Comparison of ENCODE assay signal across 8 cellular contexts in genomic region chr12:98515368-98516183, GRCh38. TPM values are rescaled to one million over a fixed set of nuclear protein-coding genes. Genes with fewer than 3 reads are reported as not detected.
DNase-seq lines count a peak whose midpoint lies in the region; ATAC-seq and TF ChIP-seq lines count a peak whose summit lies in the region.

Gene TMPO (plus strand): TSS chr12:98515590. CDS start chr12:98515868, 278 bp downstream.

- H3K56ac ChIP-seq in H9 (ENCODE audit: insufficient read length, low read depth, low read length): peak within 1 kb of the TSS; percentile 79

- H3K36me3 ChIP-seq in ES-I3 (ENCODE audit: insufficient read depth, low read length) (no peaks in the 10 kb centered on the region), fibroblast of lung (ENCODE audit: control insufficient read depth, insufficient read depth, low read length) (no peaks in the 10 kb centered on the region)

- H3K4ac ChIP-seq in H9 (ENCODE audit: low read depth, low read length): peak within 1 kb of the TSS; percentile 95

- no peaks in the 10 kb centered on the region for H4K20me1 ChIP-seq in H9 (ENCODE audit: control insufficient read depth, insufficient read depth, insufficient read length)
- H4K20me1 ChIP-seq in fibroblast of lung (ENCODE audit: control insufficient read depth, extremely low read depth, insufficient read depth, low read length): no peaks in the 10 kb centered on the region

- H3K27me3 ChIP-seq in H9 (ENCODE audit: insufficient read depth, low read length) (no peaks in the 10 kb centered on the region), fibroblast of lung (ENCODE audit: control insufficient read depth, insufficient read depth, low read length) (no peaks in the 10 kb centered on the region)

- H2BK15ac ChIP-seq in H9 (ENCODE audit: low read depth, low read length): no peak within 1 kb of the TSS; the same call in 1 of the 2 replicates

- peak within 1 kb of the TSS; percentile 98 for H2BK120ac ChIP-seq in H9 (ENCODE audit: low read depth, low read length, poor library complexity, severe bottlenecking)

- H2BK5ac ChIP-seq in H9 (ENCODE audit: insufficient read length, low read length): peak within 1 kb of the TSS; percentile 96

- H3T11ph ChIP-seq in H9 (ENCODE audit: low read length): peak within 1 kb of the TSS; percentile 89

- H3K4me3 Mint-ChIP-seq in H9 (peak within 1 kb of the TSS; percentile 95 to 98), natural killer cell (peak within 1 kb of the TSS; percentile 99)
- peak within 1 kb of the TSS; percentile 96 for H3K4me3 Mint-ChIP-seq in activated T-helper 2 cell treated with anti-CD3 and anti-CD28 coated beads, Interferon-gamma antibody, Interleukin-2, Interleukin-4, amounts not matched to agents 10 μg/mL and 5 μg/mL and 100 μg/mL, durations not matched to agents 14 hours and 24 hours and 36 hours (ENCODE audit: low read depth)

- peaks cover 12 to 23% (median 15%) of the 10 kb centered on the region in 3 experiments for H3K36me3 Mint-ChIP-seq in H9 (ENCODE audit: insufficient read depth in 1 of 3, low read depth in 3 of 3)
- H3K36me3 Mint-ChIP-seq in activated T-helper 2 cell treated with anti-CD3 and anti-CD28 coated beads, Interferon-gamma antibody, Interleukin-2, Interleukin-4, amounts not matched to agents 10 μg/mL and 5 μg/mL and 100 μg/mL, durations not matched to agents 14 hours and 24 hours and 36 hours (ENCODE audit: low read depth): peaks cover 49% of the 10 kb centered on the region
- no peaks in the 10 kb centered on the region for H3K36me3 Mint-ChIP-seq in natural killer cell

- H3K9me3 ChIP-seq in ES-I3 (ENCODE audit: control insufficient read depth, insufficient read depth, low read length): no peaks in the 10 kb centered on the region
- no peaks in the 10 kb centered on the region for H3K9me3 ChIP-seq in H9 (ENCODE audit: control insufficient read depth, low read depth, low read length)
- H3K9me3 ChIP-seq in fibroblast of lung (ENCODE audit: control insufficient read depth, insufficient read depth, low read depth, low read length): no peaks in the 10 kb centered on the region

- intact Hi-C loops in activated T-helper 2 cell treated with anti-CD3 and anti-CD28 coated beads, Interferon-gamma antibody, Interleukin-2, Interleukin-4, amounts not matched to agents 10 μg/mL and 5 μg/mL and 100 μg/mL, durations not matched to agents 14 hours and 24 hours and 36 hours (cut with micrococcal nuclease): loop anchor here (1.0 to 10.0 kb wide), 6 partner anchors 12 to 1611 kb away; partner anchors contain the start of genes APAF1, IKBIP, NEDD1 and SLC25A3
- intact Hi-C loops in natural killer cell (cut with micrococcal nuclease): loop anchor here (1.0 to 5.0 kb wide), 4 partner anchors 12 to 132 kb away; partner anchors contain the start of genes APAF1 and SLC25A3

- peak within 1 kb of the TSS; percentile 77 for H4K8ac ChIP-seq in H9 (replicated peaks; ENCODE audit: insufficient read length, low read depth, low read length)

- H3K27me3 Mint-ChIP-seq in H9 (ENCODE audit: low read depth) (no peaks in the 10 kb centered on the region), natural killer cell (ENCODE audit: low read depth in 2 of 2) (no peaks in the 10 kb centered on the region)
- H3K27me3 Mint-ChIP-seq in activated T-helper 2 cell treated with anti-CD3 and anti-CD28 coated beads, Interferon-gamma antibody, Interleukin-2, Interleukin-4, amounts not matched to agents 10 μg/mL and 5 μg/mL and 100 μg/mL, durations not matched to agents 14 hours and 24 hours and 36 hours (ENCODE audit: low read depth): no peaks in the 10 kb centered on the region

- H3K9ac ChIP-seq in ES-I3 (ENCODE audit: low read depth, low read length) (peak within 1 kb of the TSS; percentile 97), H9 (ENCODE audit: extremely low read depth, insufficient read length, low read length) (peak within 1 kb of the TSS; percentile 100), fibroblast of lung (ENCODE audit: insufficient read depth, low read length) (peak within 1 kb of the TSS; percentile 89)

- DNase-seq in H9 (peak; percentile 96), M059J (ENCODE audit: low read depth) (peak; percentile 90), fibroblast of lung (ENCODE audit: low read depth in 2 of 2) (peak; percentile 89), natural killer cell (peak; percentile 96)
- DNase-seq in activated T-helper 2 cell treated with anti-CD3 and anti-CD28 coated beads, Interferon-gamma antibody, Interleukin-2, Interleukin-4, amounts not matched to agents 10 μg/mL and 5 μg/mL and 100 μg/mL, durations not matched to agents 14 hours and 24 hours and 36 hours (ENCODE audit: low spot score): peak; percentile 95
- peak; percentile 86 to 96 (median 94) for DNase-seq in stimulated activated naive CD4-positive, alpha-beta T cell (lab: John Stamatoyannopoulos, UW)

- peak; percentile 93 for TF ChIP-seq POLR2A in Raji (IDR thresholded peaks at IDR 0.05; ENCODE audit: insufficient read depth, low read depth, low read length)

- WGBS in H9 (ENCODE audit: extremely low coverage, insufficient read length, low lambda C conversion rate): no CpG with 5 or more reads among the region's 93 CpGs

- TF ChIP-seq CTCF in H9 (conservative IDR thresholded peaks at IDR 0.05) (no peak), fibroblast of lung (conservative IDR thresholded peaks at IDR 0.05 in 1 of 2, IDR thresholded peaks at IDR 0.05 in 1 of 2; ENCODE audit: low read depth in 1 of 2, low read length in 2 of 2) (no peak), natural killer cell (IDR thresholded peaks at IDR 0.05) (no peak)

- H3K27ac ChIP-seq in H9 (ENCODE audit: insufficient read length, low read depth, low read length): peak within 1 kb of the TSS; percentile 99
- H3K27ac ChIP-seq in fibroblast of lung (ENCODE audit: insufficient read depth, low read length): peak within 1 kb of the TSS; percentile 94

- peak within 1 kb of the TSS; percentile 65 for H2BK12ac ChIP-seq in H9 (ENCODE audit: insufficient read length, low read depth, low read length)

- H3K23me2 ChIP-seq in H9 (ENCODE audit: insufficient read length, low read depth, low read length, poor library complexity, severe bottlenecking): peaks cover 7% of the 10 kb centered on the region

- H3K14ac ChIP-seq in H9 (ENCODE audit: insufficient read depth, low read length): peak within 1 kb of the TSS; percentile 99

- H3K4me2 ChIP-seq in H9 (ENCODE audit: insufficient read depth, insufficient read length, low read length) (peak within 1 kb of the TSS; percentile 83), fibroblast of lung (ENCODE audit: extremely low read depth, insufficient read depth, low read length) (peak within 1 kb of the TSS; percentile 83)

- peaks cover 34% of the 10 kb centered on the region; the same call in 1 of the 2 replicates for H3K79me2 ChIP-seq in H9 (ENCODE audit: insufficient read depth, low read length)
- H3K79me2 ChIP-seq in fibroblast of lung (ENCODE audit: control insufficient read depth, insufficient read depth, low read length): peaks cover 65% of the 10 kb centered on the region

- H2AK5ac ChIP-seq in H9 (ENCODE audit: insufficient read length, low read length): no peak within 1 kb of the TSS

- H3K27ac Mint-ChIP-seq in H9 (peak within 1 kb of the TSS; percentile 99 to 100 (median 99)), natural killer cell (peak within 1 kb of the TSS; percentile 94 to 97)
- peak within 1 kb of the TSS; percentile 98 for H3K27ac Mint-ChIP-seq in activated T-helper 2 cell treated with anti-CD3 and anti-CD28 coated beads, Interferon-gamma antibody, Interleukin-2, Interleukin-4, amounts not matched to agents 10 μg/mL and 5 μg/mL and 100 μg/mL, durations not matched to agents 14 hours and 24 hours and 36 hours

- H4K91ac ChIP-seq in H9 (ENCODE audit: insufficient read length, low read depth, low read length): peak within 1 kb of the TSS; percentile 92

- H3K18ac ChIP-seq in H9 (ENCODE audit: insufficient read length, low read depth, low read length): peak within 1 kb of the TSS; percentile 97

- H3K4me1 ChIP-seq in ES-I3 (ENCODE audit: insufficient read depth, low read length): peaks cover 14% of the 10 kb centered on the region
- peaks cover 5% of the 10 kb centered on the region; the same call in 1 of the 2 replicates for H3K4me1 ChIP-seq in H9 (ENCODE audit: insufficient read depth, low read length)
- peaks cover 3% of the 10 kb centered on the region for H3K4me1 ChIP-seq in fibroblast of lung (ENCODE audit: control insufficient read depth, extremely low read depth, insufficient read depth, low read length)

- no peak within 1 kb of the TSS for H2BK20ac ChIP-seq in H9 (ENCODE audit: low read depth, low read length, poor library complexity, severe bottlenecking)

- ATAC-seq in natural killer cell: peak; percentile 80 to 92 (median 85)

- H3K23ac ChIP-seq in H9 (ENCODE audit: insufficient read length, low read depth, low read length): no peak within 1 kb of the TSS

- H3K4me1 Mint-ChIP-seq in H9 (peaks cover 19 to 35% of the 10 kb centered on the region in 2 experiments), natural killer cell (peaks cover 30 to 33% of the 10 kb centered on the region in 2 donors)
- peaks cover 22% of the 10 kb centered on the region for H3K4me1 Mint-ChIP-seq in activated T-helper 2 cell treated with anti-CD3 and anti-CD28 coated beads, Interferon-gamma antibody, Interleukin-2, Interleukin-4, amounts not matched to agents 10 μg/mL and 5 μg/mL and 100 μg/mL, durations not matched to agents 14 hours and 24 hours and 36 hours (ENCODE audit: low read depth)

- H4K5ac ChIP-seq in H9 (ENCODE audit: insufficient read length, low read depth, low read length): peak within 1 kb of the TSS; percentile 93

- H3K9me3 Mint-ChIP-seq in H9: peaks cover 3 to 4% of the 10 kb centered on the region in 2 experiments; a peak in 1 of 5 replicates
- no peaks in the 10 kb centered on the region for H3K9me3 Mint-ChIP-seq in activated T-helper 2 cell treated with anti-CD3 and anti-CD28 coated beads, Interferon-gamma antibody, Interleukin-2, Interleukin-4, amounts not matched to agents 10 μg/mL and 5 μg/mL and 100 μg/mL, durations not matched to agents 14 hours and 24 hours and 36 hours
- no peaks in the 10 kb centered on the region for H3K9me3 Mint-ChIP-seq in natural killer cell

- no peaks in the 10 kb centered on the region for H3K79me1 ChIP-seq in H9 (ENCODE audit: insufficient read depth, low read depth, low read length, poor library complexity, severe bottlenecking)

- H2AFZ ChIP-seq in H9 (ENCODE audit: low read length) (no peak within 1 kb of the TSS), fibroblast of lung (ENCODE audit: low read length) (peak within 1 kb of the TSS; percentile 99)

- H3K4me3 ChIP-seq in fibroblast of lung (replicated peaks in 1 of 4; ENCODE audit: control extremely low read depth in 1 of 4, insufficient read depth in 1 of 4, low read depth in 3 of 4, low read length in 4 of 4): peak within 1 kb of the TSS; percentile 88 to 99 (median 98)

RNA-seq across cellular contexts. Expression of gene TMPO, which starts in this region (rescaled TPM):
- total RNA-seq in H9 (2021) (202 and 204 TPM in 2 replicates), fibroblast of lung (37.8 and 42.1 TPM in 2 replicates), natural killer cell (10 to 100 TPM; 72.8 to 89.4 (median 85.5) TPM)
- 133 and 194 TPM in 2 replicates for total RNA-seq in M059J (2014; rRNA removed; shearing (Covaris generic))
- 361 and 384 TPM in 2 replicates for total RNA-seq in activated T-helper 2 cell treated with anti-CD3 and anti-CD28 coated beads, Interferon-gamma antibody, Interleukin-2, Interleukin-4, amounts not matched to agents 10 μg/mL and 5 μg/mL and 100 μg/mL, durations not matched to agents 14 hours and 24 hours and 36 hours
- 37.7 and 74.0 TPM in 2 replicates for polyA plus RNA-seq in fibroblast of lung
- polyA plus RNA-seq in fibroblast of lung (2012): 27.2 and 59.2 TPM in 2 replicates
- polyA minus RNA-seq in fibroblast of lung (ENCODE audit: low replicate concordance): 8.6 and 24.5 TPM in 2 replicates

Comparison
In these comparisons a context has a peak if more than half of its experiments do, and no peak if none do; other contexts are left out.
1. Peak in every context shown above with its lines: DNase-seq, ATAC-seq, H3K4me3 ChIP-seq and H3K27ac ChIP-seq.